In the genomic region with DNA sequence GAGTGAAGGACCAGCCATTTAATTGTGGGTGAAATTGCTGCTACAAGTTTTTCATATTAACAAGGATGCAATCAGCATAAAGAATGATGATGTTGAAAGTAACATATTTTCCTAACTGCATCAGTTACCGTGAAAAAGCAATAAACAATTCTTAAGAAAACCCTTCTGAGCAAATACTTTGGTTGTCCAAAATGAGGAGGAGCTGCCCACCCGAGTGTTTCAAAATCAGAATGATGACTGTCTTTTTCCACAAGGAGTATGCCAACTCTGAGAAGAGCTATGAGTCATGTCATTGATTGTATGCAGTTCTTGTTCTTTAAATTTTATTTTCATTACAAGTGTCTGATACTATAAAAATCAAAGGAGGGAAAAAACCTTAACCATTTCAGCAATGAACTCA, we compare ENCODE assay signal across 15 cellular contexts.
DNase-seq lines count a peak whose midpoint lies in the region; ATAC-seq and TF ChIP-seq lines count a peak whose summit lies in the region.
"Had no signal": no experiment of that assay in that cellular context is flagged by ENCODE, and none has a peak within 500 bp of the region (broad histone marks: within the 10 kb centered on the region; RNA-seq: fewer than 3 reads in every experiment).

No MANE protein-coding gene starts in this region.

- peaks cover 8% of the 10 kb centered on the region for H3K36me3 Mint-ChIP-seq in osteocyte (ENCODE audit: unreplicated experiment)
- H3K36me3 Mint-ChIP-seq: WTC11 had no signal

- peaks cover 62% of the 10 kb centered on the region for H3K4me1 Mint-ChIP-seq in osteocyte (ENCODE audit: unreplicated experiment)
- H3K4me1 Mint-ChIP-seq: central memory CD8-positive, alpha-beta T cell; WTC11 had no signal

- H3K36me3 ChIP-seq in H7 (replicated peaks; ENCODE audit: control insufficient read depth, insufficient read depth, low read length), result no peaks in the 10 kb centered on the region
- H3K36me3 ChIP-seq: heart left ventricle, tibial artery had no signal

- H3K27me3 Mint-ChIP-seq in osteocyte (ENCODE audit: unreplicated experiment), result no peaks in the 10 kb centered on the region
- H3K27me3 Mint-ChIP-seq: central memory CD8-positive, alpha-beta T cell had no signal

- no peaks in the 10 kb centered on the region for H3K27me3 ChIP-seq in H7 (ENCODE audit: control insufficient read depth, insufficient read depth, low read length)
- H3K27me3 ChIP-seq: heart left ventricle, tibial artery had no signal

- peak overlapping the region; percentile 27 for H3K4me3 Mint-ChIP-seq in osteocyte (ENCODE audit: unreplicated experiment)
- H3K4me3 Mint-ChIP-seq: activated T-cell treated with anti-CD3 and anti-CD28 coated beads, Interleukin-2, amount 50 U/mL, for 72 hours; central memory CD8-positive, alpha-beta T cell; WTC11 had no signal

- no peak for ATAC-seq in HG03159 (IDR thresholded peaks at IDR 0.05; ENCODE audit: unreplicated experiment)
- ATAC-seq: activated T-cell treated with anti-CD3 and anti-CD28 coated beads, Interleukin-2, amount 50 U/mL, for 72 hours; WTC11 had no signal

- peaks cover 21% of the 10 kb centered on the region for H3K9me3 Mint-ChIP-seq in osteocyte (ENCODE audit: unreplicated experiment)

- no peak overlapping the region for H3K4me3 ChIP-seq in H7 (ENCODE audit: insufficient read depth, low read depth, low read length)
- H3K4me3 ChIP-seq: heart left ventricle, tibial artery had no signal

- DNase-seq in AG20443 (ENCODE audit: low spot score) (peak; percentile 69), NCI-H226 (peak; percentile 80), fibroblast of gingiva (ENCODE audit: low read depth) (peak; percentile 99), osteocyte (ENCODE audit: extremely low spot score, unreplicated experiment) (no peak), occipital lobe (lab: John Stamatoyannopoulos, UW) (no peak), H7 (no peak), NCI-H2196 treated with DMSO at 0.1 percent for 48 hours (lab: John Stamatoyannopoulos, UW; ENCODE audit: unreplicated experiment) (no peak)
- DNase-seq: activated T-cell treated with anti-CD3 and anti-CD28 coated beads, Interleukin-2, amount 50 U/mL, for 72 hours; COR-L47; heart left ventricle; NCI-H510A had no signal

- peak overlapping the region; percentile 97 for H3K27ac Mint-ChIP-seq in osteocyte (ENCODE audit: unreplicated experiment)
- H3K27ac Mint-ChIP-seq: activated T-cell treated with anti-CD3 and anti-CD28 coated beads, Interleukin-2, amount 50 U/mL, for 72 hours; WTC11 had no signal

- TF ChIP-seq CTCF in osteocyte (IDR thresholded peaks at IDR 0.05), result no peak

Comparison
In these comparisons a context has a peak if more than half of its experiments do, and no peak if none do; other contexts are left out.
1. DNase-seq: peak in AG20443 (single experiment), NCI-H226 (single experiment) and fibroblast of gingiva (single experiment); none in osteocyte (single experiment), occipital lobe (single experiment), H7 (single experiment) and NCI-H2196 treated with DMSO at 0.1 percent for 48 hours (single experiment).